13 cellular contexts compared by ENCODE assay signal in genomic region chrX:72349190-72349589, GRCh38. TPM values are rescaled to one million over a fixed set of nuclear protein-coding genes. Genes with fewer than 3 reads are reported as not detected.
DNase-seq lines count a peak whose midpoint lies in the region; ATAC-seq, FAIRE-seq and TF ChIP-seq lines count a peak whose summit lies in the region.
"Had no signal": no experiment of that assay in that cellular context is flagged by ENCODE, and none has a peak within 500 bp of the region (broad histone marks: within the 10 kb centered on the region; RNA-seq: fewer than 3 reads in every experiment).

No MANE protein-coding gene starts in this region.

- H3K27me3 ChIP-seq in GM12878 (replicated peaks in 1 of 2; ENCODE audit: control insufficient read depth in 2 of 2, insufficient read depth in 2 of 2, low read length in 1 of 2) (no peaks in the 10 kb centered on the region), sigmoid colon (no peaks in the 10 kb centered on the region)

- no TSS peak for BruUV-seq in GM12878 (replicated peaks; lab: Mats Ljungman, UMichigan)

- CTCF ChIA-PET in GM12878 (lab: Yijun Ruan, JAX) (interaction anchor here (1.0 kb wide), 1 partner anchor 72 kb away, joined by 3 read pairs; the partner anchor contains the start of gene RPS4X), WTC11 (lab: Charles Lee) (no interaction called here)

- no peak for TF ChIP-seq RAD21 in GM12878 (IDR thresholded peaks at IDR 0.05; ENCODE audit: insufficient read depth, low read depth, low read length)

- peak; percentile 37 for DNase-seq in activated CD4-positive, alpha-beta T cell treated with anti-CD3 and anti-CD28 coated beads for 48 hours
- DNase-seq in activated CD4-positive, alpha-beta T cell treated with anti-CD3 and anti-CD28 coated beads for 1 hour, result no peak
- DNase-seq in GM12878 (ENCODE audit: low read depth, low spot score) (peak; percentile 2), HuH-7.5 (ENCODE audit: low spot score) (no peak), sigmoid colon (no peak), WTC11 (ENCODE audit: low spot score) (no peak)
- DNase-seq: activated naive CD8-positive, alpha-beta T cell treated with anti-CD3 and anti-CD28 coated beads, Interleukin-2, amount 10 ng/mL, durations not matched to agents 7 days and 5 days had no signal

- no peak overlapping the region for H2AFZ ChIP-seq in GM12878 (ENCODE audit: control insufficient read depth, low read depth, low read length)

- H3K4me1 ChIP-seq in GM12878 (ENCODE audit: control insufficient read depth, insufficient read depth, low read length) (peaks cover 8% of the 10 kb centered on the region; the same call in 1 of the 2 replicates), sigmoid colon (no peaks in the 10 kb centered on the region)
- H3K4me1 ChIP-seq: A549 had no signal

- SMC1A ChIA-PET in GM12878 (lab: Charles Lee; ENCODE audit: uncharacterized antibody, unreplicated experiment), result no interaction called here

- peaks cover 47% of the 10 kb centered on the region for H3K4me1 Mint-ChIP-seq in WTC11
- H3K4me1 Mint-ChIP-seq: activated naive CD8-positive, alpha-beta T cell treated with anti-CD3 and anti-CD28 coated beads, Interleukin-2, amount 10 ng/mL, durations not matched to agents 7 days and 5 days had no signal

- H3K9me3 Mint-ChIP-seq in WTC11, result no peaks in the 10 kb centered on the region
- H3K9me3 Mint-ChIP-seq: activated naive CD8-positive, alpha-beta T cell treated with anti-CD3 and anti-CD28 coated beads, Interleukin-2, amount 10 ng/mL, durations not matched to agents 7 days and 5 days had no signal

- no peak overlapping the region for H3K27ac Mint-ChIP-seq in WTC11
- H3K27ac Mint-ChIP-seq: activated naive CD8-positive, alpha-beta T cell treated with anti-CD3 and anti-CD28 coated beads, Interleukin-2, amount 10 ng/mL, durations not matched to agents 7 days and 5 days; progenitor cell of endocrine pancreas had no signal

- no peaks in the 10 kb centered on the region for H3K79me2 ChIP-seq in GM12878 (ENCODE audit: control insufficient read depth, insufficient read depth, low read length)

- no peaks in the 10 kb centered on the region; the same call in 1 of the 2 replicates for H4K20me1 ChIP-seq in GM12878 (ENCODE audit: control insufficient read depth, insufficient read depth)

- WGBS in GM12878 (ENCODE audit: insufficient coverage, insufficient replicate concordance, low lambda C conversion rate, missing lambda C conversion rate), result 17% methylated on average over 3 of the region's 3 CpGs
- WGBS in sigmoid colon, 2 donors, result 86% methylated on average over 3 of the region's 3 CpGs

- intact Hi-C loops in GM12878 (cut with micrococcal nuclease; ENCODE audit: unreplicated experiment) (no loop called here), sigmoid colon (cut with DNase I) (no loop called here)

- H3K27me3 Mint-ChIP-seq in WTC11 (ENCODE audit: low read depth), result no peaks in the 10 kb centered on the region
- H3K27me3 Mint-ChIP-seq: activated naive CD8-positive, alpha-beta T cell treated with anti-CD3 and anti-CD28 coated beads, Interleukin-2, amount 10 ng/mL, durations not matched to agents 7 days and 5 days; progenitor cell of endocrine pancreas had no signal

- TF ChIP-seq POLR2A in GM12878 (IDR thresholded peaks at IDR 0.05; ENCODE audit: low read depth, low read length) (no peak), sigmoid colon (IDR thresholded peaks at IDR 0.05) (no peak)

- H3K4me3 Mint-ChIP-seq in WTC11, result no peak overlapping the region
- H3K4me3 Mint-ChIP-seq: activated naive CD8-positive, alpha-beta T cell treated with anti-CD3 and anti-CD28 coated beads, Interleukin-2, amount 10 ng/mL, durations not matched to agents 7 days and 5 days had no signal

- in situ Hi-C loops in GM12878 (cut with MboI), result no loop called here

- TF ChIP-seq CTCF in GM12878 (IDR thresholded peaks at IDR 0.05 in 2 of 3, conservative IDR thresholded peaks at IDR 0.05 in 1 of 3; ENCODE audit: control insufficient read depth in 2 of 3, extremely low read depth in 1 of 3, insufficient read depth in 1 of 3, low read depth in 3 of 3, low read length in 3 of 3) (no peak), sigmoid colon (IDR thresholded peaks at IDR 0.05) (no peak), WTC11 (IDR thresholded peaks at IDR 0.05) (no peak)

- no peak overlapping the region for H3K9ac ChIP-seq in GM12878 (ENCODE audit: control insufficient read depth, insufficient read depth, low read length)

- H3K4me3 ChIP-seq in GM12878 (no peak overlapping the region), sigmoid colon (no peak overlapping the region)
- H3K4me3 ChIP-seq: A549 had no signal

- peak; percentile 93 for ATAC-seq in GM21360 (IDR thresholded peaks at IDR 0.05; ENCODE audit: unreplicated experiment)
- ATAC-seq in HG03097 (IDR thresholded peaks at IDR 0.05; ENCODE audit: low FRiP score, unreplicated experiment), result peak; percentile 68
- ATAC-seq in GM12878, result peak; percentile 88
- no peak for ATAC-seq in WTC11
- ATAC-seq: A549 had no signal

- FAIRE-seq in GM12878 (lab: Jason Lieb, UNC), result peak; percentile 57
- FAIRE-seq: A549 had no signal

- no peak overlapping the region; the same call in 1 of the 2 replicates for H3K4me2 ChIP-seq in GM12878 (ENCODE audit: control insufficient read depth, insufficient read depth)
- H3K4me2 ChIP-seq: A549 had no signal

- H3K36me3 ChIP-seq in GM12878 (ENCODE audit: control insufficient read depth in 2 of 2, insufficient read depth in 2 of 2, low read length in 1 of 2), result no peaks in the 10 kb centered on the region
- H3K36me3 ChIP-seq in sigmoid colon, result peaks cover 0 to 3% (median 0%) of the 10 kb centered on the region in 4 donors

- H3K9me3 ChIP-seq in GM12878 (replicated peaks; ENCODE audit: control insufficient read depth, insufficient read depth, low read length), result no peaks in the 10 kb centered on the region
- no peaks in the 10 kb centered on the region for H3K9me3 ChIP-seq in sigmoid colon
- H3K9me3 ChIP-seq: A549 had no signal

- H3K27ac ChIP-seq in GM12878 (ENCODE audit: control insufficient read depth, insufficient read depth) (no peak overlapping the region), sigmoid colon (no peak overlapping the region)
- H3K27ac ChIP-seq: A549 had no signal

- peak in 1 of 2 experiments; percentile 44; a peak in 1 of 4 replicates for TF ChIP-seq EP300 in GM12878 (IDR thresholded peaks at IDR 0.05; ENCODE audit: borderline replicate concordance in 1 of 2, control insufficient read depth in 1 of 2, low read depth in 2 of 2, low read length in 2 of 2)
- no peak for TF ChIP-seq EP300 in sigmoid colon (IDR thresholded peaks at IDR 0.05)

- RAD21 ChIA-PET in GM12878 (lab: Charles Lee; ENCODE audit: unreplicated experiment), result interaction anchor here (1.1 kb wide), 1 partner anchor 192 kb away, joined by 3 read pairs; no protein-coding TSS in a partner anchor

- POLR2A ChIA-PET in GM12878 (lab: Charles Lee), result no interaction called here
- POLR2A ChIA-PET in WTC11 (lab: Charles Lee), result no interaction called here

- H3K36me3 Mint-ChIP-seq in WTC11, result peaks cover 7% of the 10 kb centered on the region

TF ChIP-seq in GM12878, 131 proteins besides CTCF, POLR2A, EP300 and RAD21 (continues in another document):
- TF ChIP-seq ZNF207 (IDR thresholded peaks at IDR 0.05; ENCODE audit: borderline replicate concordance), result no peak
- no peak for TF ChIP-seq RFX5 (IDR thresholded peaks at IDR 0.05; ENCODE audit: low read depth, low read length)
- TF ChIP-seq IRF4 (IDR thresholded peaks at IDR 0.05; ENCODE audit: low read depth, low read length), result peak; percentile 94
- peak; percentile 96 for TF ChIP-seq JUNB (IDR thresholded peaks at IDR 0.05)

TF ChIP-seq in WTC11, 78 proteins besides CTCF, POLR2A, EP300 and RAD21:
- TF ChIP-seq FOXP1 (CRISPR knock-in tag; IDR thresholded peaks at IDR 0.05; ENCODE audit: borderline replicate concordance), result no peak
- no peak for TF ChIP-seq TEAD1 (CRISPR knock-in tag; IDR thresholded peaks at IDR 0.05)
- TF ChIP-seq TP53 (CRISPR knock-in tag; IDR thresholded peaks at IDR 0.05), result no peak
- TF ChIP-seq ZMAT4 (CRISPR knock-in tag; IDR thresholded peaks at IDR 0.05), result no peak

RNA-seq across cellular contexts. Expression of gene CITED1, which starts 43.5 kb away (rescaled TPM):
- not detected in 2 replicates for total RNA-seq in GM12878 (2013; cell fraction: nucleolus; rRNA removed)
- total RNA-seq in GM12878 (2014; rRNA removed), result 0.22 TPM in 1 of 2 replicates, not detected in the other
- not detected in 2 replicates for total RNA-seq in GM12878 (2014; rRNA removed; fragmentation: Illumina TruSeq; extraction: Trizol)
- total RNA-seq in GM12878 (2021), result not detected in 2 replicates
- not detected for polyA plus RNA-seq in GM12878 (2011; ENCODE audit: low read depth)
- polyA plus RNA-seq in GM12878 (2011; rRNA removed), result 0.30 TPM in 1 of 2 replicates, not detected in the other
- polyA plus RNA-seq in GM12878 (2011; cell fraction: cytosol; rRNA removed), result 0.10 TPM in 1 of 2 replicates, not detected in the other
- 0.33 TPM in 1 of 2 replicates, not detected in the other for polyA plus RNA-seq in GM12878 (2011; cell fraction: nucleus; rRNA removed)
- not detected in 2 replicates for polyA plus RNA-seq in GM12878 (2012)
- polyA plus RNA-seq in GM12878 (2014; fragmentation: Illumina TruSeq; extraction: Trizol), result not detected in 2 replicates
- not detected for polyA plus RNA-seq in GM12878 (2014; fragmentation: Nextera tagmentation; extraction: Ambion mirVana)
- 0.36 and 0.56 TPM in 2 replicates for polyA plus RNA-seq in GM12878 (2014; rRNA removed)
- not detected for polyA plus RNA-seq in GM12878 (2016; fragmentation: Nextera tagmentation; extraction: Ambion mirVana)
- polyA minus RNA-seq in GM12878 (2011; rRNA and poly(A)+ RNA removed), result 0.26 TPM in 1 of 2 replicates, not detected in the other
- not detected in 2 replicates for polyA minus RNA-seq in GM12878 (2011; cell fraction: cytosol; rRNA and poly(A)+ RNA removed)
- polyA minus RNA-seq in GM12878 (2011; cell fraction: nucleus; rRNA and poly(A)+ RNA removed), result not detected in 2 replicates
- total RNA-seq in sigmoid colon, result under 1 TPM in 1 of 4 donors, not detected in 3; 0.99 TPM
- 1 to 10 TPM in 1 of 3 donors, under 1 TPM in 1, not detected in 1; 0.52 to 2.4 TPM for polyA plus RNA-seq in sigmoid colon
- total RNA-seq in WTC11 (2021), result 2.2 to 4.5 TPM (median 3.9 TPM) in 3 replicates
- total RNA-seq: epithelial cell of proximal tubule, kidney epithelial cell had no signal

Comparison
In these comparisons a context has a peak if more than half of its experiments do, and no peak if none do; other contexts are left out.
1. DNase-seq: peak in activated CD4-positive, alpha-beta T cell treated with anti-CD3 and anti-CD28 coated beads for 48 hours (single experiment) and GM12878 (single experiment); none in activated CD4-positive, alpha-beta T cell treated with anti-CD3 and anti-CD28 coated beads for 1 hour (single experiment), HuH-7.5 (single experiment), sigmoid colon (single experiment) and WTC11 (single experiment).